Comparison of ENCODE assay signal across 10 cellular contexts in genomic region chr9:77707696-77708095, GRCh38. TPM values are rescaled to one million over a fixed set of nuclear protein-coding genes. Genes with fewer than 3 reads are reported as not detected.
A peak's percentile ranks its signal among the peaks of the same experiment; 100 is the strongest.
DNase-seq lines count a peak whose midpoint lies in the region; ATAC-seq and TF ChIP-seq lines count a peak whose summit lies in the region.
"Had no signal": no experiment of that assay in that cellular context is flagged by ENCODE, and none has a peak within 500 bp of the region (broad histone marks: within the 10 kb centered on the region; RNA-seq: fewer than 3 reads in every experiment).

No MANE protein-coding gene starts in this region.

- H3K27ac ChIP-seq in hepatocyte (peak overlapping the region; percentile 63), thoracic aorta (peak overlapping the region in 1 of 2 donors; percentile 58), GM23338 (ENCODE audit: low read depth) (no peak overlapping the region)

- peaks cover 28% of the 10 kb centered on the region for H3K36me3 Mint-ChIP-seq in GM23338 (ENCODE audit: low read depth)

- H3K9me2 ChIP-seq in hepatocyte (replicated peaks; ENCODE audit: insufficient read depth) (no peaks in the 10 kb centered on the region), GM23338 (ENCODE audit: insufficient read depth) (peaks cover 5% of the 10 kb centered on the region; the same call in 1 of the 2 replicates)

- H4K20me1 ChIP-seq in hepatocyte (ENCODE audit: insufficient read depth, poor library complexity, severe bottlenecking), result no peaks in the 10 kb centered on the region
- H4K20me1 ChIP-seq in GM23338 (replicated peaks; ENCODE audit: insufficient read depth), result no peaks in the 10 kb centered on the region

- no peaks in the 10 kb centered on the region for H3K36me3 ChIP-seq in hepatocyte (replicated peaks; ENCODE audit: insufficient read depth, low read depth)
- no peaks in the 10 kb centered on the region for H3K36me3 ChIP-seq in thoracic aorta
- H3K36me3 ChIP-seq in GM23338 (ENCODE audit: insufficient read depth), result no peaks in the 10 kb centered on the region

- H3K27me3 ChIP-seq in hepatocyte, result no peaks in the 10 kb centered on the region
- H3K27me3 ChIP-seq in thoracic aorta (replicated peaks; ENCODE audit: insufficient read depth), result no peaks in the 10 kb centered on the region
- no peaks in the 10 kb centered on the region for H3K27me3 ChIP-seq in GM23338 (ENCODE audit: insufficient read depth)

- H3K4me1 Mint-ChIP-seq in GM23338, result peaks cover 3% of the 10 kb centered on the region; the same call in 1 of the 3 replicates

- TF ChIP-seq CTCF in hepatocyte (IDR thresholded peaks at IDR 0.05; ENCODE audit: poor library complexity) (no peak), thoracic aorta (IDR thresholded peaks at IDR 0.05) (no peak), GM23338 (conservative IDR thresholded peaks at IDR 0.05; ENCODE audit: low read depth in 2 of 2) (no peak)

- ATAC-seq in thoracic aorta (ENCODE audit: insufficient number of reproducible peaks, low FRiP score, low read depth) (peak; percentile 98), HG02973 (IDR thresholded peaks at IDR 0.05; ENCODE audit: unreplicated experiment) (no peak), HG03045 (IDR thresholded peaks at IDR 0.05; ENCODE audit: unreplicated experiment) (no peak), GM21423 (IDR thresholded peaks at IDR 0.05; ENCODE audit: unreplicated experiment) (no peak), GM23338 (no peak)
- ATAC-seq: activated CD8-positive, alpha-beta T cell treated with anti-CD3 and anti-CD28 coated beads for 36 hours had no signal

- H3K27ac Mint-ChIP-seq in GM23338, result no peak overlapping the region
- H3K27ac Mint-ChIP-seq: activated CD8-positive, alpha-beta T cell treated with anti-CD3 and anti-CD28 coated beads for 36 hours had no signal

- H3K9me3 ChIP-seq in hepatocyte (ENCODE audit: low read depth), result no peaks in the 10 kb centered on the region
- H3K9me3 ChIP-seq in thoracic aorta, result no peaks in the 10 kb centered on the region

- H2AFZ ChIP-seq in hepatocyte, result no peak overlapping the region
- H2AFZ ChIP-seq in GM23338, result no peak overlapping the region

- H3K4me1 ChIP-seq in hepatocyte (ENCODE audit: insufficient read depth) (peaks cover 14% of the 10 kb centered on the region), thoracic aorta (ENCODE audit: control insufficient read depth in 1 of 2, low read depth in 2 of 2) (peaks cover 0 to 20% of the 10 kb centered on the region in 2 donors), GM23338 (ENCODE audit: insufficient read depth) (no peaks in the 10 kb centered on the region)

- H3K4me2 ChIP-seq in hepatocyte, result no peak overlapping the region
- no peak overlapping the region for H3K4me2 ChIP-seq in GM23338

- no peak overlapping the region for H3K4me3 Mint-ChIP-seq in GM23338
- H3K4me3 Mint-ChIP-seq: activated CD8-positive, alpha-beta T cell treated with anti-CD3 and anti-CD28 coated beads for 36 hours had no signal

- H3K27me3 Mint-ChIP-seq in GM23338 (ENCODE audit: insufficient read depth, low read depth, poor library complexity), result no peaks in the 10 kb centered on the region
- H3K27me3 Mint-ChIP-seq: activated CD8-positive, alpha-beta T cell treated with anti-CD3 and anti-CD28 coated beads for 36 hours had no signal

- H3F3A ChIP-seq in GM23338 (replicated peaks; ENCODE audit: low read depth), result no peaks in the 10 kb centered on the region

- 86% methylated on average over 3 of the region's 3 CpGs for WGBS in hepatocyte (ENCODE audit: low lambda C conversion rate, missing lambda C conversion rate)

- no peaks in the 10 kb centered on the region for H3K79me2 ChIP-seq in hepatocyte
- no peaks in the 10 kb centered on the region for H3K79me2 ChIP-seq in GM23338 (replicated peaks; ENCODE audit: insufficient read depth)

- H3K4me3 ChIP-seq in hepatocyte (no peak overlapping the region), thoracic aorta (no peak overlapping the region), GM23338 (no peak overlapping the region)

- H3K9me3 Mint-ChIP-seq in GM23338, result peaks cover 38% of the 10 kb centered on the region

- DNase-seq in HS-5 (ENCODE audit: low read depth), result peak; percentile 97
- DNase-seq in astrocyte of the hippocampus (ENCODE audit: low read depth, low spot score), result peak; percentile 96
- peak; percentile 71 for DNase-seq in hepatocyte (ENCODE audit: low spot score)
- DNase-seq in thoracic aorta (ENCODE audit: low spot score), result peak; percentile 65
- no peak for DNase-seq in GM23338 (ENCODE audit: low spot score)
- DNase-seq: activated CD8-positive, alpha-beta T cell treated with anti-CD3 and anti-CD28 coated beads for 36 hours; NCI-H510A treated with DMSO at 0.1 percent for 48 hours had no signal

TF ChIP-seq in GM23338, 12 proteins besides CTCF, POLR2A, EP300 and RAD21 (continues in another document):
- TF ChIP-seq POLR2AphosphoS5 (IDR thresholded peaks at IDR 0.05; ENCODE audit: low read depth), result no peak
- no peak for TF ChIP-seq NANOG (IDR thresholded peaks at IDR 0.05; ENCODE audit: borderline replicate concordance)
- no peak for TF ChIP-seq JUNB (IDR thresholded peaks at IDR 0.05; ENCODE audit: unreplicated experiment)
- TF ChIP-seq ZNF331 (CRISPR knock-in tag; IDR thresholded peaks at IDR 0.05; ENCODE audit: low read depth), result no peak
- TF ChIP-seq STAT1 (IDR thresholded peaks at IDR 0.05; ENCODE audit: unreplicated experiment), result no peak
- TF ChIP-seq, protein P1, sequence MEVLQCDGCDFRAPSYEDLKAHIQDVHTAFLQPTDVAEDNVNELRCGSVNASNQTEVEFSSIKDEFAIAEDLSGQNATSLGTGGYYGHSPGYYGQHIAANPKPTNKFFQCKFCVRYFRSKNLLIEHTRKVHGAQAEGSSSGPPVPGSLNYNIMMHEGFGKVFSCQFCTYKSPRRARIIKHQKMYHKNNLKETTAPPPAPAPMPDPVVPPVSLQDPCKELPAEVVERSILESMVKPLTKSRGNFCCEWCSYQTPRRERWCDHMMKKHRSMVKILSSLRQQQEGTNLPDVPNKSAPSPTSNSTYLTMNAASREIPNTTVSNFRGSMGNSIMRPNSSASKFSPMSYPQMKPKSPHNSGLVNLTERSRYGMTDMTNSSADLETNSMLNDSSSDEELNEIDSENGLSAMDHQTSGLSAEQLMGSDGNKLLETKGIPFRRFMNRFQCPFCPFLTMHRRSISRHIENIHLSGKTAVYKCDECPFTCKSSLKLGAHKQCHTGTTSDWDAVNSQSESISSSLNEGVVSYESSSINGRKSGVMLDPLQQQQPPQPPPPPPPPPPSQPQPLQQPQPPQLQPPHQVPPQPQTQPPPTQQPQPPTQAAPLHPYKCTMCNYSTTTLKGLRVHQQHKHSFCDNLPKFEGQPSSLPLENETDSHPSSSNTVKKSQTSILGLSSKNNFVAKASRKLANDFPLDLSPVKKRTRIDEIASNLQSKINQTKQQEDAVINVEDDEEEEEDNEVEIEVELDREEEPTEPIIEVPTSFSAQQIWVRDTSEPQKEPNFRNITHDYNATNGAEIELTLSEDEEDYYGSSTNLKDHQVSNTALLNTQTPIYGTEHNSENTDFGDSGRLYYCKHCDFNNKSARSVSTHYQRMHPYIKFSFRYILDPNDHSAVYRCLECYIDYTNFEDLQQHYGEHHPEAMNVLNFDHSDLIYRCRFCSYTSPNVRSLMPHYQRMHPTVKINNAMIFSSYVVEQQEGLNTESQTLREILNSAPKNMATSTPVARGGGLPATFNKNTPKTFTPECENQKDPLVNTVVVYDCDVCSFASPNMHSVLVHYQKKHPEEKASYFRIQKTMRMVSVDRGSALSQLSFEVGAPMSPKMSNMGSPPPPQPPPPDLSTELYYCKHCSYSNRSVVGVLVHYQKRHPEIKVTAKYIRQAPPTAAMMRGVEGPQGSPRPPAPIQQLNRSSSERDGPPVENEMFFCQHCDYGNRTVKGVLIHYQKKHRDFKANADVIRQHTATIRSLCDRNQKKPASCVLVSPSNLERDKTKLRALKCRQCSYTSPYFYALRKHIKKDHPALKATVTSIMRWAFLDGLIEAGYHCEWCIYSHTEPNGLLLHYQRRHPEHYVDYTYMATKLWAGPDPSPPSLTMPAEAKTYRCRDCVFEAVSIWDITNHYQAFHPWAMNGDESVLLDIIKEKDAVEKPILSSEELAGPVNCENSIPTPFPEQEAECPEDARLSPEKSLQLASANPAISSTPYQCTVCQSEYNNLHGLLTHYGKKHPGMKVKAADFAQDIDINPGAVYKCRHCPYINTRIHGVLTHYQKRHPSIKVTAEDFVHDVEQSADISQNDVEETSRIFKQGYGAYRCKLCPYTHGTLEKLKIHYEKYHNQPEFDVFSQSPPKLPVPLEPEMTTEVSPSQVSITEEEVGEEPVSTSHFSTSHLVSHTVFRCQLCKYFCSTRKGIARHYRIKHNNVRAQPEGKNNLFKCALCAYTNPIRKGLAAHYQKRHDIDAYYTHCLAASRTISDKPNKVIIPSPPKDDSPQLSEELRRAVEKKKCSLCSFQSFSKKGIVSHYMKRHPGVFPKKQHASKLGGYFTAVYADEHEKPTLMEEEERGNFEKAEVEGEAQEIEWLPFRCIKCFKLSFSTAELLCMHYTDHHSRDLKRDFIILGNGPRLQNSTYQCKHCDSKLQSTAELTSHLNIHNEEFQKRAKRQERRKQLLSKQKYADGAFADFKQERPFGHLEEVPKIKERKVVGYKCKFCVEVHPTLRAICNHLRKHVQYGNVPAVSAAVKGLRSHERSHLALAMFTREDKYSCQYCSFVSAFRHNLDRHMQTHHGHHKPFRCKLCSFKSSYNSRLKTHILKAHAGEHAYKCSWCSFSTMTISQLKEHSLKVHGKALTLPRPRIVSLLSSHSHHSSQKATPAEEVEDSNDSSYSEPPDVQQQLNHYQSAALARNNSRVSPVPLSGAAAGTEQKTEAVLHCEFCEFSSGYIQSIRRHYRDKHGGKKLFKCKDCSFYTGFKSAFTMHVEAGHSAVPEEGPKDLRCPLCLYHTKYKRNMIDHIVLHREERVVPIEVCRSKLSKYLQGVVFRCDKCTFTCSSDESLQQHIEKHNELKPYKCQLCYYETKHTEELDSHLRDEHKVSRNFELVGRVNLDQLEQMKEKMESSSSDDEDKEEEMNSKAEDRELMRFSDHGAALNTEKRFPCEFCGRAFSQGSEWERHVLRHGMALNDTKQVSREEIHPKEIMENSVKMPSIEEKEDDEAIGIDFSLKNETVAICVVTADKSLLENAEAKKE (CRISPR knock-in tag; IDR thresholded peaks at IDR 0.05), result no peak
- no peak for TF ChIP-seq EZH2 (IDR thresholded peaks at IDR 0.05; ENCODE audit: low read depth, unreplicated experiment)

RNA-seq across cellular contexts. Expression of gene GNA14, which starts 59.6 kb away (rescaled TPM):
- total RNA-seq in hepatocyte (1.5 and 3.1 TPM in 2 replicates), thoracic aorta (1 to 10 TPM; 5.8 to 8.4 TPM)
- polyA plus RNA-seq in hepatocyte (1.2 and 3.1 TPM in 2 replicates), GM23338 (2016; fragmentation: Nextera tagmentation; extraction: Ambion mirVana) (3.3 and 3.9 TPM in 2 replicates)
- 10.5 and 11.1 TPM in 2 replicates for total RNA-seq in GM23338 (2014; rRNA removed; shearing (Covaris generic))
- total RNA-seq: activated CD8-positive, alpha-beta T cell treated with anti-CD3 and anti-CD28 coated beads for 36 hours had no signal
